16 cellular contexts compared by ENCODE assay signal in genomic region chr12:25962932-25963525, GRCh38. TPM values are rescaled to one million over a fixed set of nuclear protein-coding genes. Genes with fewer than 3 reads are reported as not detected.
DNase-seq lines count a peak whose midpoint lies in the region; ATAC-seq and TF ChIP-seq lines count a peak whose summit lies in the region.
"Had no signal": no experiment of that assay in that cellular context is flagged by ENCODE, and none has a peak within 500 bp of the region (broad histone marks: within the 10 kb centered on the region; RNA-seq: fewer than 3 reads in every experiment).

No MANE protein-coding gene starts in this region.

- in situ Hi-C loops in SK-MEL-5 (cut with HindIII; ENCODE audit: low pct_unique_long_range_greater_than_20kb, low sequenced_read_pairs): no loop called here

- H3K4me3 ChIP-seq in AG10803 (ENCODE audit: low read length): no peak overlapping the region
- no peak overlapping the region for H3K4me3 ChIP-seq in fibroblast of pulmonary artery (replicated peaks; ENCODE audit: low read depth, low read length)
- H3K4me3 ChIP-seq in retinal pigment epithelial cell (ENCODE audit: low read length): peak overlapping the region; percentile 14

- ATAC-seq in HG02798 (IDR thresholded peaks at IDR 0.05; ENCODE audit: poor library complexity, unreplicated experiment) (no peak), GM21723 (IDR thresholded peaks at IDR 0.05; ENCODE audit: unreplicated experiment) (no peak), left lobe of liver (no peak)
- ATAC-seq: CD8-positive, alpha-beta T cell; T-cell had no signal

- no peak for TF ChIP-seq CTCF in AG10803 (conservative IDR thresholded peaks at IDR 0.05; ENCODE audit: low read length)
- no peak for TF ChIP-seq CTCF in fibroblast of pulmonary artery (IDR thresholded peaks at IDR 0.05; ENCODE audit: low read length, missing control alignments)
- no peak for TF ChIP-seq CTCF in retinal pigment epithelial cell (conservative IDR thresholded peaks at IDR 0.05; ENCODE audit: low read depth, low read length)

- DNase-seq in AG10803 (ENCODE audit: low read depth) (peak; percentile 73), SK-MEL-5 (ENCODE audit: low read depth, low spot score) (peak; percentile 92), fibroblast of pulmonary artery (ENCODE audit: low read depth) (peak; percentile 45), retinal pigment epithelial cell (ENCODE audit: low read depth) (peak; percentile 76), SIG-M5 treated with dmso at 0.1 percent for 504 hours (lab: John Stamatoyannopoulos, UW; ENCODE audit: unreplicated experiment) (no peak), left lobe of liver (ENCODE audit: low spot score) (no peak)
- DNase-seq: CD8-positive, alpha-beta T cell; DMS79 treated with DMSO at 0.1 percent for 48 hours; glutamatergic neuron; NCI-H1417 treated with DMSO at 0.1 percent for 48 hours; NCI-H226; NK-92 treated with Interleukin-12 subunit alpha and Interleukin-12 subunit beta, amount 100 ng/mL, for 24 hours; stimulated activated CD4-positive, alpha-beta T cell treated with anti-CD3 and anti-CD28 coated beads, Interleukin-4, amount 100 ng/mL, for 4 hours; T-cell had no signal

RNA-seq across cellular contexts. Expression of gene RASSF8, which starts 4.5 kb away (rescaled TPM):
- total RNA-seq in SK-MEL-5 (2014; rRNA removed; shearing (Covaris generic)): 47.9 and 60.7 TPM in 2 replicates
- polyA plus RNA-seq in SK-MEL-5 (2015; cell fraction: cytosol; rRNA removed): 22.5 and 29.1 TPM in 2 replicates
- polyA plus RNA-seq in SK-MEL-5 (2015; cell fraction: nucleus; rRNA removed): 33.1 and 35.1 TPM in 2 replicates
- 9.0 TPM for total RNA-seq in left lobe of liver

Comparison
In these comparisons a context has a peak if more than half of its experiments do, and no peak if none do; other contexts are left out.
1. DNase-seq: peak in AG10803 (single experiment), SK-MEL-5 (single experiment), fibroblast of pulmonary artery (single experiment) and retinal pigment epithelial cell (single experiment); none in SIG-M5 treated with dmso at 0.1 percent for 504 hours (single experiment) and left lobe of liver (single experiment).